In genomic region chr12:52296572-52297215, GRCh38 we compare ENCODE assay signal across 22 cellular contexts. TPM values are rescaled to one million over a fixed set of nuclear protein-coding genes. Genes with fewer than 3 reads are reported as not detected.
DNase-seq lines count a peak whose midpoint lies in the region; ATAC-seq, FAIRE-seq and TF ChIP-seq lines count a peak whose summit lies in the region.
"Had no signal": no experiment of that assay in that cellular context is flagged by ENCODE, and none has a peak within 500 bp of the region (broad histone marks: within the 10 kb centered on the region; RNA-seq: fewer than 3 reads in every experiment).

No MANE protein-coding gene starts in this region.

- intact Hi-C loops in right lobe of liver (cut with DNase I): no loop called here
- intact Hi-C loops in HepG2 (cut with micrococcal nuclease; ENCODE audit: unreplicated experiment): no loop called here
- intact Hi-C loops in sigmoid colon (cut with DNase I): no loop called here
- intact Hi-C loops in transverse colon (cut with DNase I; ENCODE audit: low total_unique reads): no loop called here

- POLR2A ChIA-PET in HepG2 (lab: Yijun Ruan, JAX): no interaction called here

- H3K79me2 ChIP-seq in HepG2 (ENCODE audit: insufficient read depth, low read length): no peaks in the 10 kb centered on the region

- H3K27ac ChIP-seq in right lobe of liver (no peak overlapping the region), HepG2 (ENCODE audit: extremely low read length, insufficient read depth, low read length) (no peak overlapping the region), RWPE2 (ENCODE audit: poor library complexity, severe bottlenecking) (no peak overlapping the region), sigmoid colon (no peak overlapping the region), transverse colon (no peak overlapping the region)
- H3K27ac ChIP-seq: Peyer's patch had no signal

- no peaks in the 10 kb centered on the region for H3K36me3 ChIP-seq in right lobe of liver
- H3K36me3 ChIP-seq in HepG2 (replicated peaks in 1 of 2; ENCODE audit: control insufficient read depth in 1 of 2, insufficient read depth in 2 of 2, low read length in 2 of 2): no peaks in the 10 kb centered on the region
- H3K36me3 ChIP-seq in RWPE2 (ENCODE audit: low read depth): no peaks in the 10 kb centered on the region
- H3K36me3 ChIP-seq in sigmoid colon: no peaks in the 10 kb centered on the region
- H3K36me3 ChIP-seq in transverse colon: no peaks in the 10 kb centered on the region
- H3K36me3 ChIP-seq: Peyer's patch had no signal

- FAIRE-seq in HepG2 (lab: Jason Lieb, UNC): no peak
- no peak for FAIRE-seq in urothelium cell line (lab: Jason Lieb, UNC)
- FAIRE-seq: GM12878 had no signal

- CTCF ChIA-PET in HepG2 (lab: Yijun Ruan, JAX; ENCODE audit: low intra/inter-chr PET ratio, low total read pairs): no interaction called here

- no peak for TF ChIP-seq RAD21 in HepG2 (CRISPR knock-in tag; IDR thresholded peaks at IDR 0.05)

- H4K20me1 ChIP-seq in HepG2 (ENCODE audit: insufficient read depth, low read length): no peaks in the 10 kb centered on the region

- no peak for TF ChIP-seq EP300 in HepG2 (IDR thresholded peaks at IDR 0.05; ENCODE audit: low read depth in 2 of 2, low read length in 2 of 2)
- no peak for TF ChIP-seq EP300 in HepG2 (CRISPR knock-in tag; IDR thresholded peaks at IDR 0.05; ENCODE audit: borderline replicate concordance)
- no peak for TF ChIP-seq EP300 in sigmoid colon (IDR thresholded peaks at IDR 0.05)
- no peak for TF ChIP-seq EP300 in transverse colon (IDR thresholded peaks at IDR 0.05; ENCODE audit: low read depth)

- WGBS in right lobe of liver (ENCODE audit: insufficient coverage, low coverage, low lambda C conversion rate, missing lambda C conversion rate): 84% methylated on average over 3 of the region's 5 CpGs
- WGBS in HepG2 (ENCODE audit: low lambda C conversion rate): 17% methylated on average over 5 of the region's 5 CpGs
- 93 to 94% methylated on average over 5 of the region's 5 CpGs for WGBS in sigmoid colon, 2 donors
- 88% methylated on average over 5 of the region's 5 CpGs; no CpG with 5 or more reads in 1 of the 2 donors for WGBS in transverse colon (ENCODE audit: low coverage in 1 of 2), 2 donors

- TF ChIP-seq POLR2A in right lobe of liver (IDR thresholded peaks at IDR 0.05) (no peak), HepG2 (IDR thresholded peaks at IDR 0.05; ENCODE audit: insufficient read depth in 1 of 2, low read depth in 2 of 2, low read length in 2 of 2) (no peak), sigmoid colon (IDR thresholded peaks at IDR 0.05) (no peak), transverse colon (IDR thresholded peaks at IDR 0.05) (no peak)

- no peak overlapping the region for H2AFZ ChIP-seq in HepG2 (ENCODE audit: low read length)
- H2AFZ ChIP-seq: GM23338 had no signal

- H3K27me3 ChIP-seq in right lobe of liver (no peaks in the 10 kb centered on the region), HepG2 (ENCODE audit: control insufficient read depth in 1 of 2, insufficient read depth in 2 of 2, low read length in 2 of 2) (peaks cover 0 to 9% of the 10 kb centered on the region in 2 experiments; a peak in 1 of 5 replicates), RWPE2 (ENCODE audit: insufficient read depth, poor library complexity, severe bottlenecking) (no peaks in the 10 kb centered on the region), sigmoid colon (no peaks in the 10 kb centered on the region), transverse colon (peaks cover 14% of the 10 kb centered on the region)
- H3K27me3 ChIP-seq: Peyer's patch had no signal

- in situ Hi-C loops in HepG2 (cut with HindIII; ENCODE audit: extremely low pct_ligation_motif_present, low pct_unique_long_range_greater_than_20kb) (no loop called here), transverse colon (cut with MboI; ENCODE audit: low pct_ligation_motif_present in 1 of 4, low pct_unique_long_range_greater_than_20kb in 1 of 4, low sequenced_read_pairs in 3 of 4) (no loop called here)

- H3K4me1 ChIP-seq in right lobe of liver: peaks cover 0 to 3% (median 0%) of the 10 kb centered on the region in 4 donors
- no peaks in the 10 kb centered on the region for H3K4me1 ChIP-seq in HepG2 (ENCODE audit: insufficient read depth, low read length)
- no peaks in the 10 kb centered on the region for H3K4me1 ChIP-seq in RWPE2 (ENCODE audit: insufficient read depth, poor library complexity, severe bottlenecking)
- no peaks in the 10 kb centered on the region for H3K4me1 ChIP-seq in sigmoid colon
- H3K4me1 ChIP-seq in transverse colon: no peaks in the 10 kb centered on the region
- H3K4me1 ChIP-seq: Peyer's patch had no signal

- H3K4me3 ChIP-seq in right lobe of liver: no peak overlapping the region
- no peak overlapping the region for H3K4me3 ChIP-seq in HepG2 (replicated peaks in 1 of 3; ENCODE audit: insufficient read depth in 1 of 3, low read depth in 2 of 3, low read length in 3 of 3)
- no peak overlapping the region for H3K4me3 ChIP-seq in RWPE2 (ENCODE audit: severe bottlenecking)
- H3K4me3 ChIP-seq in sigmoid colon: no peak overlapping the region
- no peak overlapping the region for H3K4me3 ChIP-seq in transverse colon
- H3K4me3 ChIP-seq: GM12878, GM23338, Peyer's patch had no signal

- TF ChIP-seq CTCF in right lobe of liver (IDR thresholded peaks at IDR 0.05): no peak
- TF ChIP-seq CTCF in HepG2 (CRISPR knock-in tag; IDR thresholded peaks at IDR 0.05): no peak
- no peak for TF ChIP-seq CTCF in RWPE2 (IDR thresholded peaks at IDR 0.05; ENCODE audit: poor library complexity, severe bottlenecking)
- TF ChIP-seq CTCF in sigmoid colon (IDR thresholded peaks at IDR 0.05): no peak
- no peak for TF ChIP-seq CTCF in transverse colon (IDR thresholded peaks at IDR 0.05)

- no peak overlapping the region for H3K4me2 ChIP-seq in HepG2 (ENCODE audit: low read depth, low read length)
- H3K4me2 ChIP-seq: GM23338 had no signal

- DNase-seq in right lobe of liver (peak in 2 of 3 donors; percentile 21 to 26), HepG2 (ENCODE audit: low spot score) (no peak), RWPE2 (ENCODE audit: low spot score) (peak; percentile 22), sigmoid colon (peak; percentile 19), transverse colon (no peak), NCI-H82 treated with DMSO at 0.1 percent for 48 hours (lab: John Stamatoyannopoulos, UW; ENCODE audit: unreplicated experiment) (no peak), urothelium cell line (ENCODE audit: low spot score) (no peak)
- DNase-seq: Calu3, GDM1, KBM-7, NCI-H1048, NCI-H1436 treated with DMSO at 0.1 percent for 48 hours, NCI-H2029 treated with DMSO at 0.1 percent for 48 hours, NCI-H2171 treated with DMSO at 0.1 percent for 48 hours, NCI-H510A, NCI-H774, SHP77 treated with DMSO at 0.1 percent for 48 hours had no signal

- BruUV-seq in HepG2 (replicated peaks; lab: Mats Ljungman, UMichigan): no TSS peak

- no peak overlapping the region for H3K9ac ChIP-seq in HepG2 (ENCODE audit: insufficient read depth, low read depth, low read length)

- no peaks in the 10 kb centered on the region for H3K9me3 ChIP-seq in right lobe of liver
- no peaks in the 10 kb centered on the region for H3K9me3 ChIP-seq in HepG2 (ENCODE audit: low read length)
- H3K9me3 ChIP-seq in RWPE2 (ENCODE audit: severe bottlenecking): no peaks in the 10 kb centered on the region
- no peaks in the 10 kb centered on the region for H3K9me3 ChIP-seq in sigmoid colon
- no peaks in the 10 kb centered on the region for H3K9me3 ChIP-seq in transverse colon
- H3K9me3 ChIP-seq: Peyer's patch had no signal

- ATAC-seq in right lobe of liver (no peak), HepG2 (no peak), RWPE2 (ENCODE audit: low read depth) (no peak)
- ATAC-seq: GM12878, GM23338, SK-N-SH treated with all-trans-retinoic acid at 6 μM for 48 hours had no signal

RNA-seq across cellular contexts. Expression of gene KRT81, which starts 5.4 kb away (rescaled TPM):
- total RNA-seq in right lobe of liver (under 1 TPM in 1 of 6 experiments, not detected in 5; 0.13 TPM), HepG2 (2016; rRNA removed; fragmentation: Illumina TruSeq; extraction: Trizol) (not detected in 2 replicates), sigmoid colon (under 1 TPM in 1 of 4 donors, not detected in 3; 0.14 TPM), transverse colon (not detected)
- total RNA-seq in HepG2 (2016; cell fraction: cytosol; rRNA removed; fragmentation: Illumina TruSeq; extraction: Trizol; ENCODE audit: low read depth): not detected in 2 replicates
- not detected in 2 replicates for total RNA-seq in HepG2 (2016; cell fraction: insoluble cytoplasmic fraction; rRNA removed; fragmentation: Illumina TruSeq; extraction: Trizol)
- not detected in 2 replicates for total RNA-seq in HepG2 (2016; cell fraction: membrane; rRNA removed; fragmentation: Illumina TruSeq; extraction: Trizol)
- total RNA-seq in HepG2 (2016; cell fraction: nucleus; rRNA removed; fragmentation: Illumina TruSeq; extraction: Trizol): not detected in 2 replicates
- polyA plus RNA-seq in HepG2 (2011; rRNA removed) (not detected in 2 replicates), sigmoid colon (under 1 TPM in 1 of 3 donors, not detected in 2; 0.17 TPM)
- polyA plus RNA-seq in HepG2 (2011; cell fraction: cytosol; rRNA removed): 0.03 TPM in 1 of 2 replicates, not detected in the other
- not detected in 2 replicates for polyA plus RNA-seq in HepG2 (2011; cell fraction: nucleus; rRNA removed)
- polyA plus RNA-seq in HepG2 (2012): not detected in 2 replicates
- polyA plus RNA-seq in HepG2 (2016; cell fraction: cytosol; fragmentation: Illumina TruSeq; extraction: Trizol; ENCODE audit: low read depth): 0.08 TPM in 1 of 2 replicates, not detected in the other
- not detected in 2 replicates for polyA plus RNA-seq in HepG2 (2016; cell fraction: insoluble cytoplasmic fraction; fragmentation: Illumina TruSeq; extraction: Trizol; ENCODE audit: low read depth)
- not detected in 2 replicates for polyA plus RNA-seq in HepG2 (2016; cell fraction: membrane; fragmentation: Illumina TruSeq; extraction: Trizol; ENCODE audit: low read depth)
- polyA plus RNA-seq in HepG2 (2016; cell fraction: nucleus; fragmentation: Illumina TruSeq; extraction: Trizol; ENCODE audit: insufficient read depth, low read depth): not detected in 2 replicates
- 0.23 TPM in 1 of 2 replicates, not detected in the other for polyA minus RNA-seq in HepG2 (2011; rRNA and poly(A)+ RNA removed; ENCODE audit: low replicate concordance)
- polyA minus RNA-seq in HepG2 (2011; cell fraction: cytosol; rRNA and poly(A)+ RNA removed): not detected in 2 replicates
- polyA minus RNA-seq in HepG2 (2011; cell fraction: nucleus; rRNA and poly(A)+ RNA removed): not detected in 2 replicates
- total RNA-seq: CD4-positive, alpha-beta T cell; GM23338; Peyer's patch had no signal
- polyA plus RNA-seq: GM23338 had no signal

RNA-seq across cellular contexts. Expression of gene KRT86, which starts 22.2 kb away (rescaled TPM):
- total RNA-seq in right lobe of liver (not detected), HepG2 (2016; rRNA removed; fragmentation: Illumina TruSeq; extraction: Trizol) (not detected in 2 replicates), sigmoid colon (not detected), transverse colon (1 to 10 TPM in 1 of 4 donors, not detected in 3; 3.6 TPM)
- not detected in 2 replicates for total RNA-seq in HepG2 (2016; cell fraction: cytosol; rRNA removed; fragmentation: Illumina TruSeq; extraction: Trizol; ENCODE audit: low read depth)
- total RNA-seq in HepG2 (2016; cell fraction: insoluble cytoplasmic fraction; rRNA removed; fragmentation: Illumina TruSeq; extraction: Trizol): not detected in 2 replicates
- not detected in 2 replicates for total RNA-seq in HepG2 (2016; cell fraction: membrane; rRNA removed; fragmentation: Illumina TruSeq; extraction: Trizol)
- total RNA-seq in HepG2 (2016; cell fraction: nucleus; rRNA removed; fragmentation: Illumina TruSeq; extraction: Trizol): not detected in 2 replicates
- polyA plus RNA-seq in HepG2 (2011; rRNA removed) (not detected in 2 replicates), sigmoid colon (under 1 TPM in 2 of 3 donors, not detected in 1; 0.25 to 0.60 TPM)
- not detected in 2 replicates for polyA plus RNA-seq in HepG2 (2011; cell fraction: cytosol; rRNA removed)
- not detected in 2 replicates for polyA plus RNA-seq in HepG2 (2011; cell fraction: nucleus; rRNA removed)
- polyA plus RNA-seq in HepG2 (2012): not detected in 2 replicates
- polyA plus RNA-seq in HepG2 (2016; cell fraction: cytosol; fragmentation: Illumina TruSeq; extraction: Trizol; ENCODE audit: low read depth): not detected in 2 replicates
- polyA plus RNA-seq in HepG2 (2016; cell fraction: insoluble cytoplasmic fraction; fragmentation: Illumina TruSeq; extraction: Trizol; ENCODE audit: low read depth): not detected in 2 replicates
- not detected in 2 replicates for polyA plus RNA-seq in HepG2 (2016; cell fraction: membrane; fragmentation: Illumina TruSeq; extraction: Trizol; ENCODE audit: low read depth)
- not detected in 2 replicates for polyA plus RNA-seq in HepG2 (2016; cell fraction: nucleus; fragmentation: Illumina TruSeq; extraction: Trizol; ENCODE audit: insufficient read depth, low read depth)
- 0.61 TPM in 1 of 2 replicates, not detected in the other for polyA minus RNA-seq in HepG2 (2011; rRNA and poly(A)+ RNA removed; ENCODE audit: low replicate concordance)
- not detected in 2 replicates for polyA minus RNA-seq in HepG2 (2011; cell fraction: cytosol; rRNA and poly(A)+ RNA removed)
- polyA minus RNA-seq in HepG2 (2011; cell fraction: nucleus; rRNA and poly(A)+ RNA removed): not detected in 2 replicates
- total RNA-seq: CD4-positive, alpha-beta T cell; GM23338; Peyer's patch had no signal

RNA-seq across cellular contexts. Expression of gene KRT83, which starts 24.5 kb away (rescaled TPM):
- total RNA-seq in right lobe of liver (not detected), HepG2 (2016; rRNA removed; fragmentation: Illumina TruSeq; extraction: Trizol) (not detected in 2 replicates), sigmoid colon (not detected), transverse colon (not detected)
- not detected in 2 replicates for total RNA-seq in HepG2 (2016; cell fraction: cytosol; rRNA removed; fragmentation: Illumina TruSeq; extraction: Trizol; ENCODE audit: low read depth)
- not detected in 2 replicates for total RNA-seq in HepG2 (2016; cell fraction: insoluble cytoplasmic fraction; rRNA removed; fragmentation: Illumina TruSeq; extraction: Trizol)
- not detected in 2 replicates for total RNA-seq in HepG2 (2016; cell fraction: membrane; rRNA removed; fragmentation: Illumina TruSeq; extraction: Trizol)
- total RNA-seq in HepG2 (2016; cell fraction: nucleus; rRNA removed; fragmentation: Illumina TruSeq; extraction: Trizol): not detected in 2 replicates
- polyA plus RNA-seq in HepG2 (2011; rRNA removed) (not detected in 2 replicates), sigmoid colon (not detected)
- not detected in 2 replicates for polyA plus RNA-seq in HepG2 (2011; cell fraction: cytosol; rRNA removed)
- not detected in 2 replicates for polyA plus RNA-seq in HepG2 (2011; cell fraction: nucleus; rRNA removed)
- polyA plus RNA-seq in HepG2 (2012): not detected in 2 replicates
- polyA plus RNA-seq in HepG2 (2016; cell fraction: cytosol; fragmentation: Illumina TruSeq; extraction: Trizol; ENCODE audit: low read depth): not detected in 2 replicates
- not detected in 2 replicates for polyA plus RNA-seq in HepG2 (2016; cell fraction: insoluble cytoplasmic fraction; fragmentation: Illumina TruSeq; extraction: Trizol; ENCODE audit: low read depth)
- polyA plus RNA-seq in HepG2 (2016; cell fraction: membrane; fragmentation: Illumina TruSeq; extraction: Trizol; ENCODE audit: low read depth): not detected in 2 replicates
- not detected in 2 replicates for polyA plus RNA-seq in HepG2 (2016; cell fraction: nucleus; fragmentation: Illumina TruSeq; extraction: Trizol; ENCODE audit: insufficient read depth, low read depth)
- 0.98 TPM in 1 of 2 replicates, not detected in the other for polyA minus RNA-seq in HepG2 (2011; rRNA and poly(A)+ RNA removed; ENCODE audit: low replicate concordance)
- polyA minus RNA-seq in HepG2 (2011; cell fraction: cytosol; rRNA and poly(A)+ RNA removed): not detected in 2 replicates
- not detected in 2 replicates for polyA minus RNA-seq in HepG2 (2011; cell fraction: nucleus; rRNA and poly(A)+ RNA removed)
- total RNA-seq: Calu3; CD4-positive, alpha-beta T cell; GM12878; GM23338; Peyer's patch had no signal
- polyA plus RNA-seq: GM12878, GM23338 had no signal

Comparison
In these comparisons a context has a peak if more than half of its experiments do, and no peak if none do; other contexts are left out.
1. DNase-seq: peak in right lobe of liver (2 of 3), RWPE2 (single experiment) and sigmoid colon (single experiment); none in HepG2 (single experiment), transverse colon (single experiment), NCI-H82 treated with DMSO at 0.1 percent for 48 hours (single experiment) and urothelium cell line (single experiment).